In the genomic region with DNA sequence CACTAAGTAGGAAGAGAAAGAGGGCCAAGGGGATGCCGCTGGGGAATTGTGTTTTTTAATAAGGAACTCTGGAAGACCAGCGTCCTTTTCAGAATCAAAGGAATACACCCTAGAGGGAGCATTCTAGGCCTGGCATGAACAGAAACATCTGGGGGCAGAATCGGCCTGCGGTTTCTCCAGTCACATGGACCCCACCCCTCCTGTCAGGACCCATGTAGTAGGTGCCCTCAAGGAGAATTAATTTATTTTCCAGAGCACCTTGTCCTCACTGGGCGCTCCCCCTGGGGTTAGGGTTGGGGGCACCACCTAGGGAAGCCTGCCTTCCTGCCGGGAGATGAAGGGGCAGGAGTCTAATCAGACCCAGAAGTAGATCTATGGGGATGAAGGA, we compare ENCODE assay signal across 1 cellular context.
TF ChIP-seq lines count a peak whose summit lies in the region.

No MANE protein-coding gene starts in this region.

TF ChIP-seq in GM23338, 12 proteins besides CTCF, POLR2A, EP300 and RAD21:
- TF ChIP-seq, protein P1, sequence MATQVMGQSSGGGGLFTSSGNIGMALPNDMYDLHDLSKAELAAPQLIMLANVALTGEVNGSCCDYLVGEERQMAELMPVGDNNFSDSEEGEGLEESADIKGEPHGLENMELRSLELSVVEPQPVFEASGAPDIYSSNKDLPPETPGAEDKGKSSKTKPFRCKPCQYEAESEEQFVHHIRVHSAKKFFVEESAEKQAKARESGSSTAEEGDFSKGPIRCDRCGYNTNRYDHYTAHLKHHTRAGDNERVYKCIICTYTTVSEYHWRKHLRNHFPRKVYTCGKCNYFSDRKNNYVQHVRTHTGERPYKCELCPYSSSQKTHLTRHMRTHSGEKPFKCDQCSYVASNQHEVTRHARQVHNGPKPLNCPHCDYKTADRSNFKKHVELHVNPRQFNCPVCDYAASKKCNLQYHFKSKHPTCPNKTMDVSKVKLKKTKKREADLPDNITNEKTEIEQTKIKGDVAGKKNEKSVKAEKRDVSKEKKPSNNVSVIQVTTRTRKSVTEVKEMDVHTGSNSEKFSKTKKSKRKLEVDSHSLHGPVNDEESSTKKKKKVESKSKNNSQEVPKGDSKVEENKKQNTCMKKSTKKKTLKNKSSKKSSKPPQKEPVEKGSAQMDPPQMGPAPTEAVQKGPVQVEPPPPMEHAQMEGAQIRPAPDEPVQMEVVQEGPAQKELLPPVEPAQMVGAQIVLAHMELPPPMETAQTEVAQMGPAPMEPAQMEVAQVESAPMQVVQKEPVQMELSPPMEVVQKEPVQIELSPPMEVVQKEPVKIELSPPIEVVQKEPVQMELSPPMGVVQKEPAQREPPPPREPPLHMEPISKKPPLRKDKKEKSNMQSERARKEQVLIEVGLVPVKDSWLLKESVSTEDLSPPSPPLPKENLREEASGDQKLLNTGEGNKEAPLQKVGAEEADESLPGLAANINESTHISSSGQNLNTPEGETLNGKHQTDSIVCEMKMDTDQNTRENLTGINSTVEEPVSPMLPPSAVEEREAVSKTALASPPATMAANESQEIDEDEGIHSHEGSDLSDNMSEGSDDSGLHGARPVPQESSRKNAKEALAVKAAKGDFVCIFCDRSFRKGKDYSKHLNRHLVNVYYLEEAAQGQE (IDR thresholded peaks at IDR 0.05; ENCODE audit: unreplicated experiment) = no peak
- TF ChIP-seq NANOG (IDR thresholded peaks at IDR 0.05; ENCODE audit: borderline replicate concordance) (no peak), EZH2 (IDR thresholded peaks at IDR 0.05; ENCODE audit: low read depth, unreplicated experiment) (no peak), JUNB (IDR thresholded peaks at IDR 0.05; ENCODE audit: unreplicated experiment) (no peak), STAT1 (IDR thresholded peaks at IDR 0.05; ENCODE audit: unreplicated experiment) (no peak), ZNF462 (CRISPR knock-in tag; IDR thresholded peaks at IDR 0.05) (no peak), EZH2phosphoT487 (IDR thresholded peaks at IDR 0.05; ENCODE audit: unreplicated experiment) (no peak)
